Comparison of ENCODE assay signal across 10 cellular contexts in genomic region chr17:48134912-48135480, GRCh38. TPM values are rescaled to one million over a fixed set of nuclear protein-coding genes. Genes with fewer than 3 reads are reported as not detected.
DNase-seq lines count a peak whose midpoint lies in the region; ATAC-seq, FAIRE-seq and TF ChIP-seq lines count a peak whose summit lies in the region.
"Had no signal": no experiment of that assay in that cellular context is flagged by ENCODE, and none has a peak within 500 bp of the region (broad histone marks: within the 10 kb centered on the region; RNA-seq: fewer than 3 reads in every experiment).

No MANE protein-coding gene starts in this region.

- H4K20me1 ChIP-seq in SK-N-SH (ENCODE audit: insufficient read depth), result no peaks in the 10 kb centered on the region

- no peak overlapping the region for H3K4me3 ChIP-seq in SK-N-SH (ENCODE audit: low read depth in 2 of 2, low read length in 1 of 2)
- no peak overlapping the region for H3K4me3 ChIP-seq in bronchial epithelial cell (ENCODE audit: low read depth, low read length)
- H3K4me3 ChIP-seq in vagina, result no peak overlapping the region
- H3K4me3 ChIP-seq: thyroid gland had no signal

- POLR2A ChIA-PET in SK-N-SH (lab: Yijun Ruan, JAX), result no interaction called here

- CTCF ChIA-PET in SK-N-SH (lab: Yijun Ruan, JAX), result interaction anchor here (0.6 to 17.8 kb wide), 14 partner anchors 8 to 578 kb away, joined by 3 to 232 read pairs (median 4); no protein-coding TSS in a partner anchor

- H3F3A ChIP-seq in SK-N-SH (replicated peaks; ENCODE audit: insufficient read depth), result no peaks in the 10 kb centered on the region

- H3K36me3 ChIP-seq in SK-N-SH (replicated peaks in 1 of 2; ENCODE audit: control insufficient read depth in 1 of 2, insufficient read depth in 2 of 2, low read length in 1 of 2), result no peaks in the 10 kb centered on the region
- no peaks in the 10 kb centered on the region for H3K36me3 ChIP-seq in bronchial epithelial cell (ENCODE audit: control insufficient read depth, insufficient read depth, low read length)
- H3K36me3 ChIP-seq in vagina, result no peaks in the 10 kb centered on the region
- H3K36me3 ChIP-seq: thyroid gland had no signal

- DNase-seq in SK-N-SH, result no peak
- peak; percentile 19 to 47 for DNase-seq in Kasumi-1 (lab: John Stamatoyannopoulos, UW)
- DNase-seq in bronchial epithelial cell (ENCODE audit: low read depth), result no peak
- DNase-seq in posterior vena cava (ENCODE audit: low spot score), result peak; percentile 51
- no peak for DNase-seq in vagina (ENCODE audit: extremely low spot score in 2 of 2)
- DNase-seq in stimulated activated naive CD4-positive, alpha-beta T cell (lab: John Stamatoyannopoulos, UW), result no peak
- DNase-seq in stimulated activated CD4-positive, alpha-beta T cell treated with anti-CD3 and anti-CD28 coated beads, Interleukin-12 subunit alpha, Interleukin-12 subunit beta, amount 100 ng/mL, for 4 hours, result no peak
- DNase-seq: NCI-H774, thyroid gland had no signal

- H3K4me1 ChIP-seq in SK-N-SH (ENCODE audit: control insufficient read depth in 1 of 2, insufficient read depth in 2 of 2, low read depth in 1 of 2, low read length in 1 of 2) (peaks cover 0 to 5% of the 10 kb centered on the region in 2 experiments; a peak in 1 of 4 replicates), vagina (no peaks in the 10 kb centered on the region)
- H3K4me1 ChIP-seq: thyroid gland had no signal

- no peaks in the 10 kb centered on the region for H3K9me2 ChIP-seq in SK-N-SH

- H3K4me2 ChIP-seq in SK-N-SH, result no peak overlapping the region

- ATAC-seq in SK-N-SH treated with all-trans-retinoic acid at 6 μM for 48 hours, result no peak

- TF ChIP-seq POLR2A in vagina (IDR thresholded peaks at IDR 0.05), result no peak

- no peak overlapping the region for H3K27ac ChIP-seq in SK-N-SH (ENCODE audit: low read depth in 2 of 2, low read length in 1 of 2)
- no peak overlapping the region for H3K27ac ChIP-seq in vagina
- H3K27ac ChIP-seq: thyroid gland had no signal

- 56% methylated on average over 3 of the region's 3 CpGs for WGBS in SK-N-SH (ENCODE audit: low lambda C conversion rate)

- intact Hi-C loops in posterior vena cava (cut with DNase I), result loop anchor here in 1 of 2 donors (10.0 kb wide), 1 partner anchor 60 kb away; no protein-coding TSS in a partner anchor
- intact Hi-C loops in vagina (cut with DNase I), result no loop called here

- TF ChIP-seq EP300 in SK-N-SH (IDR thresholded peaks at IDR 0.05; ENCODE audit: borderline replicate concordance in 1 of 2, low read depth in 1 of 2, low read length in 1 of 2), result no peak

- no peak overlapping the region for H3K9ac ChIP-seq in SK-N-SH

- no peak for FAIRE-seq in bronchial epithelial cell (lab: Jason Lieb, UNC)

- TF ChIP-seq CTCF in SK-N-SH (IDR thresholded peaks at IDR 0.05) (peak; percentile 41), bronchial epithelial cell (IDR thresholded peaks at IDR 0.05; ENCODE audit: insufficient read depth, low read length, severe bottlenecking) (peak; percentile 13), vagina (IDR thresholded peaks at IDR 0.05) (no peak)

- H2AFZ ChIP-seq in SK-N-SH (ENCODE audit: low read depth), result no peak overlapping the region

- H3K79me2 ChIP-seq in SK-N-SH (ENCODE audit: insufficient read depth), result no peaks in the 10 kb centered on the region

- peak; percentile 20; the same call in 1 of the 2 replicates for TF ChIP-seq RAD21 in SK-N-SH (IDR thresholded peaks at IDR 0.05; ENCODE audit: low read length)

- H3K9me3 ChIP-seq in SK-N-SH, result no peaks in the 10 kb centered on the region
- no peaks in the 10 kb centered on the region for H3K9me3 ChIP-seq in vagina
- H3K9me3 ChIP-seq: thyroid gland had no signal

- peaks cover 36% of the 10 kb centered on the region for H3K27me3 ChIP-seq in SK-N-SH (ENCODE audit: insufficient read depth)
- H3K27me3 ChIP-seq in bronchial epithelial cell (ENCODE audit: control insufficient read depth, insufficient read depth, low read length), result no peaks in the 10 kb centered on the region
- no peaks in the 10 kb centered on the region for H3K27me3 ChIP-seq in vagina
- H3K27me3 ChIP-seq: thyroid gland had no signal

TF ChIP-seq in SK-N-SH, 30 proteins besides CTCF, POLR2A, EP300 and RAD21 (continues in another document):
- TF ChIP-seq GABPA (IDR thresholded peaks at IDR 0.05; ENCODE audit: low read depth) (no peak), REST (IDR thresholded peaks at IDR 0.05; ENCODE audit: low read depth, low read length) (no peak), CHD2 (IDR thresholded peaks at IDR 0.05; ENCODE audit: low read length, partially characterized antibody) (no peak), FOXM1 (IDR thresholded peaks at IDR 0.05; ENCODE audit: low read depth) (no peak), TEAD4 (IDR thresholded peaks at IDR 0.05; ENCODE audit: borderline replicate concordance, insufficient read depth) (no peak), GATA2 (CRISPR knock-in tag; IDR thresholded peaks at IDR 0.05) (no peak)

TF ChIP-seq in SK-N-SH treated with all-trans-retinoic acid at 6 μM for 48 hours, 23 proteins besides CTCF, POLR2A, EP300 and RAD21:
- TF ChIP-seq TCF4 (CRISPR knock-in tag; IDR thresholded peaks at IDR 0.05; ENCODE audit: borderline replicate concordance) (no peak), ZNF565 (CRISPR knock-in tag; conservative IDR thresholded peaks at IDR 0.05; ENCODE audit: low read depth) (no peak), ZFP30 (CRISPR knock-in tag; IDR thresholded peaks at IDR 0.05) (no peak), PPARA (CRISPR knock-in tag; IDR thresholded peaks at IDR 0.05; ENCODE audit: borderline replicate concordance) (no peak), ZC3H10 (CRISPR knock-in tag; IDR thresholded peaks at IDR 0.05) (no peak), PATZ1 (CRISPR knock-in tag; IDR thresholded peaks at IDR 0.05; ENCODE audit: borderline replicate concordance) (no peak), RARB (CRISPR knock-in tag; IDR thresholded peaks at IDR 0.05) (no peak), ZNF70 (CRISPR knock-in tag; IDR thresholded peaks at IDR 0.05) (no peak)
- TF ChIP-seq, protein P1, sequence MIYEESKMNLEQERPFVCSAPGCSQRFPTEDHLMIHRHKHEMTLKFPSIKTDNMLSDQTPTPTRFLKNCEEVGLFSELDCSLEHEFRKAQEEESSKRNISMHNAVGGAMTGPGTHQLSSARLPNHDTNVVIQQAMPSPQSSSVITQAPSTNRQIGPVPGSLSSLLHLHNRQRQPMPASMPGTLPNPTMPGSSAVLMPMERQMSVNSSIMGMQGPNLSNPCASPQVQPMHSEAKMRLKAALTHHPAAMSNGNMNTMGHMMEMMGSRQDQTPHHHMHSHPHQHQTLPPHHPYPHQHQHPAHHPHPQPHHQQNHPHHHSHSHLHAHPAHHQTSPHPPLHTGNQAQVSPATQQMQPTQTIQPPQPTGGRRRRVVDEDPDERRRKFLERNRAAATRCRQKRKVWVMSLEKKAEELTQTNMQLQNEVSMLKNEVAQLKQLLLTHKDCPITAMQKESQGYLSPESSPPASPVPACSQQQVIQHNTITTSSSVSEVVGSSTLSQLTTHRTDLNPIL (CRISPR knock-in tag; IDR thresholded peaks at IDR 0.05; ENCODE audit: low read depth), result no peak

RNA-seq across cellular contexts. Expression of gene SNX11, which starts 27.4 kb away (rescaled TPM):
- 19.0 and 31.6 TPM in 2 replicates for polyA plus RNA-seq in SK-N-SH (2012; rRNA removed)
- polyA plus RNA-seq in SK-N-SH (2012; cell fraction: cytosol; rRNA removed), result 15.3 and 22.1 TPM in 2 replicates
- polyA plus RNA-seq in SK-N-SH (2012; cell fraction: nucleus; rRNA removed), result 23.4 and 29.4 TPM in 2 replicates
- 14.7 and 22.7 TPM in 2 replicates for total RNA-seq in bronchial epithelial cell
- total RNA-seq in posterior vena cava, result 10 to 100 TPM; 18.8 to 22.3 TPM
- 15.0 TPM for total RNA-seq in vagina

RNA-seq across cellular contexts. Expression of gene CBX1, which starts 33.7 kb away (rescaled TPM):
- 102 and 112 TPM in 2 replicates for polyA plus RNA-seq in SK-N-SH (2012; rRNA removed)
- 157 and 183 TPM in 2 replicates for polyA plus RNA-seq in SK-N-SH (2012; cell fraction: cytosol; rRNA removed)
- 27.3 and 37.1 TPM in 2 replicates for polyA plus RNA-seq in SK-N-SH (2012; cell fraction: nucleus; rRNA removed)
- total RNA-seq in bronchial epithelial cell, result 22.1 and 27.5 TPM in 2 replicates
- total RNA-seq in posterior vena cava, result 10 to 100 TPM; 38.7 to 46.1 TPM
- total RNA-seq in vagina, result 43.5 TPM

Comparison
In these comparisons a context has a peak if more than half of its experiments do, and no peak if none do; other contexts are left out.
1. DNase-seq: peak in Kasumi-1 (2 of 2) and posterior vena cava (single experiment); none in SK-N-SH (single experiment), bronchial epithelial cell (single experiment), vagina (0 of 2), stimulated activated naive CD4-positive, alpha-beta T cell (0 of 6) and stimulated activated CD4-positive, alpha-beta T cell treated with anti-CD3 and anti-CD28 coated beads, Interleukin-12 subunit alpha, Interleukin-12 subunit beta, amount 100 ng/mL, for 4 hours (single experiment).
2. CTCF ChIP-seq: peak in SK-N-SH (single experiment) and bronchial epithelial cell (single experiment); none in vagina (0 of 3).